ENCODE assay signal across 26 cellular contexts in genomic region chr5:95699337-95699736, GRCh38. TPM values are rescaled to one million over a fixed set of nuclear protein-coding genes. Genes with fewer than 3 reads are reported as not detected.
"Had no signal": no experiment of that assay in that cellular context is flagged by ENCODE, and none has a peak within 500 bp of the region (broad histone marks: within the 10 kb centered on the region; RNA-seq: fewer than 3 reads in every experiment).

No MANE protein-coding gene starts in this region.

- H2AFZ ChIP-seq: hepatocyte had no signal

- H3K36me3 ChIP-seq: esophagus muscularis mucosa, gastroesophageal sphincter, heart left ventricle, left lung, lower lobe of right lung had no signal

- FAIRE-seq: colon, endothelial cell of umbilical vein, frontal cortex, kidney had no signal

- H3K79me2 ChIP-seq: hepatocyte had no signal

- DNase-seq: dermis blood vessel endothelial cell; dorsolateral prefrontal cortex; effector CD4-positive, alpha-beta T cell; effector memory CD4-positive, alpha-beta T cell; foreskin keratinocyte; heart left ventricle; hypothalamus; immature natural killer cell; islet precursor cell; kidney; kidney glomerular epithelial cell; left lung; left ventricle myocardium superior; lower lobe of right lung; mesenchymal stem cell; naive thymus-derived CD4-positive, alpha-beta T cell had no signal

- H3K27ac Mint-ChIP-seq: immature natural killer cell; naive thymus-derived CD4-positive, alpha-beta T cell had no signal

- H3K36me3 Mint-ChIP-seq: naive thymus-derived CD4-positive, alpha-beta T cell had no signal

- H3K9me3 Mint-ChIP-seq: immature natural killer cell had no signal

- H3K4me1 ChIP-seq: esophagus muscularis mucosa, foreskin keratinocyte, gastroesophageal sphincter, heart left ventricle, left lung, lower lobe of right lung had no signal

- H3K4me1 Mint-ChIP-seq: naive thymus-derived CD4-positive, alpha-beta T cell had no signal

- H3K4me3 Mint-ChIP-seq: immature natural killer cell; naive thymus-derived CD4-positive, alpha-beta T cell had no signal

- H3K9me3 ChIP-seq: esophagus muscularis mucosa, gastroesophageal sphincter, heart left ventricle, left lung, lower lobe of right lung had no signal

- H3K27me3 ChIP-seq: dorsolateral prefrontal cortex, esophagus muscularis mucosa, gastroesophageal sphincter, heart left ventricle, hepatocyte, left lung had no signal

- ATAC-seq: foreskin keratinocyte; gastroesophageal sphincter; heart left ventricle; left lung; left ventricle myocardium superior; lower lobe of right lung; naive thymus-derived CD4-positive, alpha-beta T cell had no signal

- H3K4me3 ChIP-seq: coronary artery, dorsolateral prefrontal cortex, esophagus muscularis mucosa, gastroesophageal sphincter, heart left ventricle, hepatocyte, left lung, lower lobe of right lung had no signal

- H3K27ac ChIP-seq: coronary artery, dorsolateral prefrontal cortex, esophagus muscularis mucosa, foreskin keratinocyte, gastroesophageal sphincter, heart left ventricle, left lung, lower lobe of right lung had no signal

RNA-seq across cellular contexts. Expression of gene SPATA9, which starts 16.5 kb away (rescaled TPM):
- total RNA-seq: dermis blood vessel endothelial cell, endothelial cell of umbilical vein, epithelial cell of proximal tubule, esophagus muscularis mucosa, foreskin keratinocyte, left ventricle myocardium superior, lower lobe of right lung, lung microvascular endothelial cell, mononuclear cell had no signal
- polyA plus RNA-seq: foreskin keratinocyte; naive thymus-derived CD4-positive, alpha-beta T cell had no signal
